19 cellular contexts compared by ENCODE assay signal in the genomic region with DNA sequence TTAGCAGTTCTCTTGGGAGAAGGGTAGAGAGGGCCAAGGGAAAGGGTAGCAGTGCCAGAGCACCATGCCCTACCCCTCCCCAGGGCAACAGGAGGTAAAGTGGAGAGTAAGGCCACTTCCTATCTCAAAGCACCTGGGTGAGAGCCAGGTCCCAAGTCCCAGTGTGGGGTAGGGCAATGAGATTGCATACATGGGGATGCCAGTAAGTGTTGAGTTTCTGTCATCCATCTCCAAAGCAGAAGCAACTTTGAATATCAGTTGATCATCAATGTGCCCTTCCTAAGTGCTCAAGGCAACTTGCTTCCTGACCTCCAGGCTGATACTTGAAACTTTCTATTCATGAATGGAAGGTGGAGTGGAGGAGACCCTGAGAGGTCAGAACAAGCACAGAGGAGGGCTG. TPM values are rescaled to one million over a fixed set of nuclear protein-coding genes. Genes with fewer than 3 reads are reported as not detected.
DNase-seq lines count a peak whose midpoint lies in the region; ATAC-seq and TF ChIP-seq lines count a peak whose summit lies in the region.
"Had no signal": no experiment of that assay in that cellular context is flagged by ENCODE, and none has a peak within 500 bp of the region (broad histone marks: within the 10 kb centered on the region; RNA-seq: fewer than 3 reads in every experiment).

No MANE protein-coding gene starts in this region.

- no peak for DNase-seq in activated T-cell treated with anti-CD3 and anti-CD28 coated beads, Interleukin-2, amount 50 U/mL, for 24 hours
- DNase-seq in activated T-cell treated with anti-CD3 and anti-CD28 coated beads, Interleukin-2, amount 50 U/mL, for 1 hour, result no peak
- DNase-seq in ascending aorta (ENCODE audit: low spot score in 2 of 2) (no peak), thoracic aorta (ENCODE audit: low spot score) (no peak), foreskin melanocyte (no peak), HFFc6 (no peak)
- no peak for DNase-seq in naive thymus-derived CD4-positive, alpha-beta T cell
- DNase-seq in stimulated activated CD4-positive, alpha-beta T cell treated with anti-CD3 and anti-CD28 coated beads, Interleukin-4, amount 100 ng/mL, for 4 hours, result no peak
- DNase-seq: ACHN; activated CD8-positive, alpha-beta memory T cell treated with anti-CD3 and anti-CD28 coated beads for 24 hours; anterior cingulate cortex; DMS79; NCI-H1436 treated with DMSO at 0.1 percent for 48 hours; NCI-H774; nephron progenitor cell; retina; stimulated activated naive B cell treated with anti-CD40 and anti-IgM and Interleukin-4, amounts not matched to agents 10 μg/mL and 1 μg/mL and 100 μg/mL, for 72 hours; upper lobe of right lung had no signal

- no peak for ATAC-seq in naive thymus-derived CD4-positive, alpha-beta T cell
- no peak for ATAC-seq in thoracic aorta (ENCODE audit: insufficient number of reproducible peaks, low FRiP score, low read depth)
- ATAC-seq: activated T-helper 17 cell treated with anti-CD3 and anti-CD28 coated beads, Interleukin-2, amount 50 U/mL, for 72 hours; stimulated activated naive B cell treated with anti-CD40 and anti-IgM and Interleukin-4, amounts not matched to agents 10 μg/mL and 1 μg/mL and 100 μg/mL, for 72 hours; upper lobe of right lung had no signal

- H3K36me3 Mint-ChIP-seq in activated T-cell treated with anti-CD3 and anti-CD28 coated beads, Interleukin-2, amount 50 U/mL, for 24 hours (ENCODE audit: low read depth), result peaks cover 18% of the 10 kb centered on the region
- peaks cover 0 to 8% (median 0%) of the 10 kb centered on the region in 5 donors for H3K36me3 Mint-ChIP-seq in naive thymus-derived CD4-positive, alpha-beta T cell
- H3K36me3 Mint-ChIP-seq in HFFc6 (ENCODE audit: low read depth), result peaks cover 7% of the 10 kb centered on the region

- H3K36me3 ChIP-seq in ascending aorta (no peaks in the 10 kb centered on the region), thoracic aorta (no peaks in the 10 kb centered on the region)
- peaks cover 0 to 16% (median 0%) of the 10 kb centered on the region in 3 experiments for H3K36me3 ChIP-seq in naive thymus-derived CD4-positive, alpha-beta T cell (ENCODE audit: control insufficient read depth in 2 of 3, insufficient read depth in 3 of 3, low read length in 3 of 3)
- H3K36me3 ChIP-seq: upper lobe of right lung had no signal

- H3K9me3 ChIP-seq in ascending aorta (no peaks in the 10 kb centered on the region), thoracic aorta (no peaks in the 10 kb centered on the region)
- H3K9me3 ChIP-seq in naive thymus-derived CD4-positive, alpha-beta T cell (ENCODE audit: control insufficient read depth in 2 of 3, low read length in 3 of 3), result no peaks in the 10 kb centered on the region
- H3K9me3 ChIP-seq: upper lobe of right lung had no signal

- TF ChIP-seq CTCF in ascending aorta (IDR thresholded peaks at IDR 0.05), result no peak
- TF ChIP-seq CTCF in thoracic aorta (IDR thresholded peaks at IDR 0.05), result no peak
- no peak for TF ChIP-seq CTCF in HFFc6 (IDR thresholded peaks at IDR 0.05)

- H3K4me3 Mint-ChIP-seq in activated T-cell treated with anti-CD3 and anti-CD28 coated beads, Interleukin-2, amount 50 U/mL, for 24 hours, result no peak overlapping the region
- H3K4me3 Mint-ChIP-seq in naive thymus-derived CD4-positive, alpha-beta T cell, result peak overlapping the region in 3 of 10 donors; percentile 8 to 77 (median 44)
- no peak overlapping the region for H3K4me3 Mint-ChIP-seq in HFFc6
- H3K4me3 Mint-ChIP-seq: activated T-helper 17 cell treated with anti-CD3 and anti-CD28 coated beads, Interleukin-2, amount 50 U/mL, for 72 hours; stimulated activated naive B cell treated with anti-CD40 and anti-IgM and Interleukin-4, amounts not matched to agents 10 μg/mL and 1 μg/mL and 100 μg/mL, for 72 hours had no signal

- intact Hi-C loops in ascending aorta (cut with DNase I), result loop anchor here (10.0 kb wide), 1 partner anchor 1238 kb away; a partner anchor contains a TSS
- intact Hi-C loops in naive thymus-derived CD4-positive, alpha-beta T cell (cut with micrococcal nuclease), result loop anchor here in 1 of 2 donors (5.0 to 10.0 kb wide), 5 partner anchors 249 to 1358 kb away; a partner anchor contains a TSS

- peaks cover 65% of the 10 kb centered on the region for H3K4me1 Mint-ChIP-seq in activated T-cell treated with anti-CD3 and anti-CD28 coated beads, Interleukin-2, amount 50 U/mL, for 24 hours (ENCODE audit: low read depth)
- H3K4me1 Mint-ChIP-seq in naive thymus-derived CD4-positive, alpha-beta T cell, result peaks cover 31 to 68% (median 58%) of the 10 kb centered on the region in 7 donors
- H3K4me1 Mint-ChIP-seq in HFFc6 (ENCODE audit: low read depth), result peaks cover 64% of the 10 kb centered on the region

- H3K4me1 ChIP-seq in ascending aorta (peaks cover 8 to 34% of the 10 kb centered on the region in 2 donors), thoracic aorta (ENCODE audit: control insufficient read depth in 1 of 2, low read depth in 2 of 2) (peaks cover 13 to 60% of the 10 kb centered on the region in 2 donors)
- peaks cover 35 to 39% of the 10 kb centered on the region in 2 donors for H3K4me1 ChIP-seq in naive thymus-derived CD4-positive, alpha-beta T cell (ENCODE audit: control insufficient read depth in 2 of 2, insufficient read depth in 2 of 2, low read length in 2 of 2)

- H3K27me3 ChIP-seq in ascending aorta (no peaks in the 10 kb centered on the region), thoracic aorta (replicated peaks; ENCODE audit: insufficient read depth) (no peaks in the 10 kb centered on the region)
- no peaks in the 10 kb centered on the region for H3K27me3 ChIP-seq in naive thymus-derived CD4-positive, alpha-beta T cell (ENCODE audit: control insufficient read depth in 2 of 2, insufficient read depth in 2 of 2, low read length in 2 of 2)
- H3K27me3 ChIP-seq: upper lobe of right lung had no signal

- CTCF ChIA-PET in naive thymus-derived CD4-positive, alpha-beta T cell (lab: Charles Lee), result interaction anchor here (0.7 to 9.9 kb wide), 6 partner anchors 13 to 314 kb away, joined by 3 to 288 read pairs (median 4); no protein-coding TSS in a partner anchor

- POLR2A ChIA-PET in naive thymus-derived CD4-positive, alpha-beta T cell (lab: Charles Lee), result interaction anchor here (0.6 to 13.8 kb wide), 4 partner anchors 21 to 306 kb away, joined by 3 to 327 read pairs (median 5); no protein-coding TSS in a partner anchor

- H3K4me3 ChIP-seq in ascending aorta, result no peak overlapping the region
- no peak overlapping the region for H3K4me3 ChIP-seq in naive thymus-derived CD4-positive, alpha-beta T cell (ENCODE audit: low read length)
- H3K4me3 ChIP-seq in thoracic aorta, result no peak overlapping the region
- H3K4me3 ChIP-seq: upper lobe of right lung had no signal

- H3K27ac ChIP-seq in ascending aorta (peak overlapping the region; percentile 79 to 87), thoracic aorta (peak overlapping the region; percentile 45 to 74)
- H3K27ac ChIP-seq in naive thymus-derived CD4-positive, alpha-beta T cell (ENCODE audit: low read depth, low read length), result peak overlapping the region; percentile 86
- H3K27ac ChIP-seq: upper lobe of right lung had no signal

- H3K27ac Mint-ChIP-seq in activated T-cell treated with anti-CD3 and anti-CD28 coated beads, Interleukin-2, amount 50 U/mL, for 24 hours, result peak overlapping the region; percentile 64
- peak overlapping the region; percentile 34 to 92 (median 78) for H3K27ac Mint-ChIP-seq in naive thymus-derived CD4-positive, alpha-beta T cell
- H3K27ac Mint-ChIP-seq in HFFc6, result no peak overlapping the region
- H3K27ac Mint-ChIP-seq: activated T-helper 17 cell treated with anti-CD3 and anti-CD28 coated beads, Interleukin-2, amount 50 U/mL, for 72 hours; nephron progenitor cell; stimulated activated naive B cell treated with anti-CD40 and anti-IgM and Interleukin-4, amounts not matched to agents 10 μg/mL and 1 μg/mL and 100 μg/mL, for 72 hours had no signal

- H3K27me3 Mint-ChIP-seq in activated T-cell treated with anti-CD3 and anti-CD28 coated beads, Interleukin-2, amount 50 U/mL, for 24 hours, result no peaks in the 10 kb centered on the region
- H3K27me3 Mint-ChIP-seq in naive thymus-derived CD4-positive, alpha-beta T cell, result peaks cover 0 to 3% (median 0%) of the 10 kb centered on the region in 5 donors
- H3K27me3 Mint-ChIP-seq in HFFc6 (ENCODE audit: insufficient read depth), result no peaks in the 10 kb centered on the region; the same call in 1 of the 2 replicates
- H3K27me3 Mint-ChIP-seq: activated T-helper 17 cell treated with anti-CD3 and anti-CD28 coated beads, Interleukin-2, amount 50 U/mL, for 72 hours; stimulated activated naive B cell treated with anti-CD40 and anti-IgM and Interleukin-4, amounts not matched to agents 10 μg/mL and 1 μg/mL and 100 μg/mL, for 72 hours had no signal

- H3K9me3 Mint-ChIP-seq in activated T-cell treated with anti-CD3 and anti-CD28 coated beads, Interleukin-2, amount 50 U/mL, for 24 hours, result no peaks in the 10 kb centered on the region
- H3K9me3 Mint-ChIP-seq in naive thymus-derived CD4-positive, alpha-beta T cell, result no peaks in the 10 kb centered on the region
- no peaks in the 10 kb centered on the region for H3K9me3 Mint-ChIP-seq in HFFc6
- H3K9me3 Mint-ChIP-seq: activated T-helper 17 cell treated with anti-CD3 and anti-CD28 coated beads, Interleukin-2, amount 50 U/mL, for 72 hours; nephron progenitor cell; stimulated activated naive B cell treated with anti-CD40 and anti-IgM and Interleukin-4, amounts not matched to agents 10 μg/mL and 1 μg/mL and 100 μg/mL, for 72 hours had no signal

RNA-seq across cellular contexts. Expression of a gene that starts 2.2 kb away (rescaled TPM):
- 60.3 TPM for total RNA-seq in ascending aorta
- total RNA-seq in naive thymus-derived CD4-positive, alpha-beta T cell, result 10 to 100 TPM; 44.6 to 70.9 (median 61.9) TPM
- 1 to 10 TPM; 5.6 to 6.3 TPM for polyA plus RNA-seq in naive thymus-derived CD4-positive, alpha-beta T cell
- total RNA-seq in thoracic aorta, result 100 to 1,000 TPM in 1 of 2 donors, 10 to 100 TPM in 1; 78.8 to 149 TPM
- 10 to 100 TPM; 24.6 to 33.1 (median 28.1) TPM for total RNA-seq in HFFc6 (2021; fragmentation: NEBNext Ultra II Directional; extraction: Animal tissue kit (Norgen Biotek cat#: 25700))

RNA-seq across cellular contexts. Expression of a gene that starts 34.4 kb away (rescaled TPM):
- total RNA-seq in ascending aorta (1.5 TPM), thoracic aorta (100 to 1,000 TPM in 1 of 2 donors, 1 to 10 TPM in 1; 8.1 to 100 TPM)
- under 1 TPM; 0.42 to 0.97 (median 0.78) TPM for total RNA-seq in naive thymus-derived CD4-positive, alpha-beta T cell
- not detected for polyA plus RNA-seq in naive thymus-derived CD4-positive, alpha-beta T cell
- 10 to 100 TPM; 14.0 to 25.5 (median 24.0) TPM for total RNA-seq in HFFc6 (2021; fragmentation: NEBNext Ultra II Directional; extraction: Animal tissue kit (Norgen Biotek cat#: 25700))
